In genomic region chr15:91047545-91048199, GRCh38 we compare ENCODE assay signal across 16 cellular contexts. TPM values are rescaled to one million over a fixed set of nuclear protein-coding genes. Genes with fewer than 3 reads are reported as not detected.
DNase-seq lines count a peak whose midpoint lies in the region; TF ChIP-seq lines count a peak whose summit lies in the region.
"Had no signal": no experiment of that assay in that cellular context is flagged by ENCODE, and none has a peak within 500 bp of the region (broad histone marks: within the 10 kb centered on the region; RNA-seq: fewer than 3 reads in every experiment).

No MANE protein-coding gene starts in this region.

- TF ChIP-seq CTCF in astrocyte of the spinal cord (IDR thresholded peaks at IDR 0.05; ENCODE audit: low read depth, low read length) (no peak), ovary (IDR thresholded peaks at IDR 0.05) (no peak)

- H3K27me3 ChIP-seq in ovary = no peaks in the 10 kb centered on the region
- H3K27me3 ChIP-seq: Peyer's patch had no signal

- TF ChIP-seq EP300 in ovary (IDR thresholded peaks at IDR 0.05) = no peak

- H3K36me3 ChIP-seq in ovary = no peaks in the 10 kb centered on the region
- H3K36me3 ChIP-seq: Peyer's patch, prostate gland had no signal

- H3K9me3 ChIP-seq in ovary = no peaks in the 10 kb centered on the region
- H3K9me3 ChIP-seq: Peyer's patch, prostate gland had no signal

- H3K4me3 ChIP-seq in astrocyte of the spinal cord (ENCODE audit: low read depth, low read length) = no peak overlapping the region
- no peak overlapping the region for H3K4me3 ChIP-seq in ovary
- H3K4me3 ChIP-seq: Peyer's patch, prostate gland had no signal

- no peak for TF ChIP-seq POLR2A in ovary (IDR thresholded peaks at IDR 0.05)

- H3K4me1 ChIP-seq in ovary (ENCODE audit: insufficient read depth) = no peaks in the 10 kb centered on the region
- H3K4me1 ChIP-seq: prostate gland had no signal

- WGBS in ovary, 3 donors = 15 to 18% (median 18%) methylated on average over 3 to 4 of the region's 4 CpGs

- in situ Hi-C loops in astrocyte of the spinal cord (cut with HindIII; ENCODE audit: low sequenced_read_pairs) = no loop called here

- intact Hi-C loops in ovary (cut with DNase I) = no loop called here

- DNase-seq in A172 (ENCODE audit: low spot score) (peak; percentile 42), EH (ENCODE audit: low read depth) (peak; percentile 18), NOMO-1 (lab: John Stamatoyannopoulos, UW; ENCODE audit: unreplicated experiment in 2 of 2) (peak; percentile 37 to 60), astrocyte of the spinal cord (ENCODE audit: low read depth, low spot score) (peak; percentile 12), islet precursor cell (no peak), NCI-H226 (no peak), DMS114 treated with DMSO at 0.1 percent for 48 hours (lab: John Stamatoyannopoulos, UW; ENCODE audit: unreplicated experiment) (no peak), ovary (no peak)
- DNase-seq: hippocampal formation; NCI-H1930; Peyer's patch; stimulated activated CD4-positive, alpha-beta T cell treated with anti-CD3 and anti-CD28 coated beads, Interleukin-2, amount 100 ng/mL, for 48 hours; stimulated activated naive CD4-positive, alpha-beta T cell treated with Interleukin-2 at 50 U/mL for 16 hours had no signal

- H3K27ac ChIP-seq in ovary = no peak overlapping the region
- H3K27ac ChIP-seq: Peyer's patch, prostate gland, VCaP had no signal

RNA-seq across cellular contexts. Expression of gene VPS33B, which starts 25.3 kb away (rescaled TPM):
- total RNA-seq in A172 (2014; rRNA removed; shearing (Covaris generic)) = 7.6 and 8.0 TPM in 2 replicates
- total RNA-seq in ovary = 10 to 100 TPM in 6 of 7 donors, 1 to 10 TPM in 1; 8.5 to 17.4 (median 13.2) TPM
- 10 to 100 TPM in 1 of 2 donors, 1 to 10 TPM in 1; 9.2 to 14.0 TPM for polyA plus RNA-seq in ovary

RNA-seq across cellular contexts. Expression of gene SV2B, which starts 52.4 kb away (rescaled TPM):
- total RNA-seq in A172 (2014; rRNA removed; shearing (Covaris generic)) = not detected in 2 replicates
- 1 to 10 TPM in 1 of 7 donors, under 1 TPM in 5, not detected in 1; 0.11 to 1.3 (median 0.22) TPM for total RNA-seq in ovary
- under 1 TPM; 0.10 to 0.93 TPM for polyA plus RNA-seq in ovary
- polyA plus RNA-seq: BJ had no signal

RNA-seq across cellular contexts. Expression of gene PRC1, which starts 53.3 kb away (rescaled TPM):
- total RNA-seq in A172 (2014; rRNA removed; shearing (Covaris generic)) = 311 and 334 TPM in 2 replicates
- 1 to 10 TPM; 5.7 to 9.2 (median 6.8) TPM for total RNA-seq in ovary
- polyA plus RNA-seq in ovary = 10 to 100 TPM in 1 of 2 donors, 1 to 10 TPM in 1; 6.5 to 13.2 TPM

Comparison
In these comparisons a context has a peak if more than half of its experiments do, and no peak if none do; other contexts are left out.
1. DNase-seq: peak in A172 (single experiment), EH (single experiment), NOMO-1 (2 of 2) and astrocyte of the spinal cord (single experiment); none in islet precursor cell (single experiment), NCI-H226 (single experiment), DMS114 treated with DMSO at 0.1 percent for 48 hours (single experiment) and ovary (0 of 5).
2. RNA of gene PRC1, which starts 53.3 kb away (total RNA-seq): 311 to 334 TPM in A172; 5.7 to 9.2 TPM in ovary; every median in the first group is over 10 times any median in the second.